ENCODE assay signal across 4 cellular contexts in the genomic region with DNA sequence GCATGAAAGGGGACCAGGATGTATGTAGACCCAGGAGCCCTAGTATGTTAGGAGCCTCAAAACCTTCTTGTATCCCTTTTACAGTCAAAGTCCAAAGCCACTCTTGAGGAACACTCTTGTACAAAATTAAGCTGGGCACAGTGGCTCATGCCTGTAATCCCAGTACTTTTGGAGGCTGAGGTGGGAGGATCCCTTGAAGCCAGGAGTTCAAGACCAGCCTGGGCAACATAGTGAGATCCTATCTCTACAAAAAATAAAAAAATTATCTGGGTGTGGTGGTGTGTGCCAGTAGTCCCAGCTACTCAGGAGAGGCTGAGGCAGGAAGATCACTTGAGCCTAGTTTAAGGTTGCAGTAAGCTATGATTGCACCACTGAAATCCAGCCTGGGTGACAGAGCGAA. TPM values are rescaled to one million over a fixed set of nuclear protein-coding genes. Genes with fewer than 3 reads are reported as not detected.
"Had no signal": no experiment of that assay in that cellular context is flagged by ENCODE, and none has a peak within 500 bp of the region (broad histone marks: within the 10 kb centered on the region; RNA-seq: fewer than 3 reads in every experiment).

No MANE protein-coding gene starts in this region.

RNA-seq across cellular contexts. Expression of a gene that starts 11.8 kb away (rescaled TPM):
- total RNA-seq: RPMI7951, SJSA1 had no signal

RNA-seq across cellular contexts. Expression of a gene that starts 57.7 kb away (rescaled TPM):
- total RNA-seq: IMR-90, NCI-H460, RPMI7951, SJSA1 had no signal
- polyA plus RNA-seq: IMR-90 had no signal
